Comparison of ENCODE assay signal across 8 cellular contexts in genomic region chr21:46188226-46189212, GRCh38. TPM values are rescaled to one million over a fixed set of nuclear protein-coding genes. Genes with fewer than 3 reads are reported as not detected.
DNase-seq lines count a peak whose midpoint lies in the region; ATAC-seq and TF ChIP-seq lines count a peak whose summit lies in the region.

No MANE protein-coding gene starts in this region.

- intact Hi-C loops in ovary (cut with DNase I) = no loop called here

- TF ChIP-seq CTCF in RWPE1 (conservative IDR thresholded peaks at IDR 0.05; ENCODE audit: low read depth) (no peak), foreskin fibroblast (IDR thresholded peaks at IDR 0.05; ENCODE audit: low read depth, low read length) (no peak), ovary (IDR thresholded peaks at IDR 0.05) (no peak), GM20000 (IDR thresholded peaks at IDR 0.05; ENCODE audit: extremely low read depth, missing control alignments) (no peak)

- no peaks in the 10 kb centered on the region for H3K27me3 ChIP-seq in ovary

- ATAC-seq in HG03135 (IDR thresholded peaks at IDR 0.05; ENCODE audit: unreplicated experiment) = no peak

- no peaks in the 10 kb centered on the region for H3K9me3 ChIP-seq in ovary

- CTCF ChIA-PET in RWPE1 (lab: Yijun Ruan, JAX) = no interaction called here

- peaks cover 4% of the 10 kb centered on the region for H3K4me1 ChIP-seq in ovary (ENCODE audit: insufficient read depth)

- POLR2A ChIA-PET in RWPE1 (lab: Yijun Ruan, JAX; ENCODE audit: low non-redundant PET) = no interaction called here

- H3K4me3 ChIP-seq in foreskin fibroblast (ENCODE audit: low read depth in 1 of 2, low read length in 2 of 2) (no peak overlapping the region), ovary (no peak overlapping the region)

- peak; percentile 32 for DNase-seq in HK-2 (ENCODE audit: unreplicated experiment)
- peak; percentile 35 for DNase-seq in RWPE1 (ENCODE audit: low spot score)
- DNase-seq in foreskin fibroblast = peak; percentile 71 to 80
- DNase-seq in ovary = peak in 4 of 5 donors; percentile 34 to 61 (median 58)
- DNase-seq in DMS114 treated with DMSO at 0.1 percent for 48 hours (lab: John Stamatoyannopoulos, UW; ENCODE audit: unreplicated experiment) = no peak
- DNase-seq in GM20000 (ENCODE audit: low spot score) = no peak
- no peak for DNase-seq in germinal center (ENCODE audit: low spot score)

- TF ChIP-seq EP300 in ovary (IDR thresholded peaks at IDR 0.05) = no peak

- H3K36me3 ChIP-seq in ovary = no peaks in the 10 kb centered on the region

- no peak for TF ChIP-seq POLR2A in ovary (IDR thresholded peaks at IDR 0.05)

- H3K27ac ChIP-seq in RWPE1 = peak overlapping the region; percentile 66
- no peak overlapping the region for H3K27ac ChIP-seq in ovary

- WGBS in ovary, 3 donors = 32 to 39% (median 39%) methylated on average over 17 of the region's 17 CpGs

RNA-seq across cellular contexts. Expression of gene SPATC1L, which starts 4.3 kb away (rescaled TPM):
- total RNA-seq in ovary = 10 to 100 TPM in 5 of 7 donors, 1 to 10 TPM in 2; 7.2 to 21.1 (median 14.9) TPM
- 10 to 100 TPM in 1 of 2 donors, 1 to 10 TPM in 1; 2.8 to 21.3 TPM for polyA plus RNA-seq in ovary

RNA-seq across cellular contexts. Expression of gene FTCD, which starts 33.1 kb away (rescaled TPM):
- 1 to 10 TPM in 5 of 7 donors, under 1 TPM in 2; 0.83 to 7.5 (median 3.8) TPM for total RNA-seq in ovary
- polyA plus RNA-seq in ovary = 1 to 10 TPM in 1 of 2 donors, not detected in 1; 3.5 TPM

RNA-seq across cellular contexts. Expression of gene LSS, which starts 40.1 kb away (rescaled TPM):
- 100 to 1,000 TPM in 2 of 7 donors, 10 to 100 TPM in 5; 33.2 to 201 (median 80.9) TPM for total RNA-seq in ovary
- 10 to 100 TPM; 19.8 to 49.8 TPM for polyA plus RNA-seq in ovary

Comparison
In these comparisons a context has a peak if more than half of its experiments do, and no peak if none do; other contexts are left out.
1. DNase-seq: peak in HK-2 (single experiment), RWPE1 (single experiment), foreskin fibroblast (2 of 2) and ovary (4 of 5); none in DMS114 treated with DMSO at 0.1 percent for 48 hours (single experiment), GM20000 (single experiment) and germinal center (single experiment).